In genomic region chr20:15199698-15200097, GRCh38 we compare ENCODE assay signal across 13 cellular contexts.
DNase-seq lines count a peak whose midpoint lies in the region; ATAC-seq, FAIRE-seq and TF ChIP-seq lines count a peak whose summit lies in the region.
"Had no signal": no experiment of that assay in that cellular context is flagged by ENCODE, and none has a peak within 500 bp of the region (broad histone marks: within the 10 kb centered on the region; RNA-seq: fewer than 3 reads in every experiment).

No MANE protein-coding gene starts in this region.

- DNase-seq in activated B cell treated with CpG ODN at 0.5 μM for 24 hours (no peak), SW 1271 (lab: John Stamatoyannopoulos, UW) (no peak), HTR-8/SVneo (ENCODE audit: insufficient read length, low spot score) (no peak), DMS53 (lab: John Stamatoyannopoulos, UW) (no peak), islet precursor cell (no peak)
- DNase-seq: activated naive CD8-positive, alpha-beta T cell treated with anti-CD3 and anti-CD28 coated beads, Interleukin-2, amount 10 ng/mL, durations not matched to agents 7 days and 5 days; CD8-positive, alpha-beta T cell; NCI-H2171 treated with DMSO at 0.1 percent for 48 hours; stimulated activated CD4-positive, alpha-beta T cell treated with anti-CD3 and anti-CD28 coated beads, Interleukin-4, amount 100 ng/mL, for 24 hours had no signal

- H3K36me3 Mint-ChIP-seq in activated B cell treated with CpG ODN at 0.5 μM for 24 hours (ENCODE audit: low read depth) = no peaks in the 10 kb centered on the region
- H3K36me3 Mint-ChIP-seq: activated naive CD8-positive, alpha-beta T cell treated with anti-CD3 and anti-CD28 coated beads, Interleukin-2, amount 10 ng/mL, durations not matched to agents 7 days and 5 days; CD8-positive, alpha-beta T cell had no signal

- peak overlapping the region; percentile 11 for H3K27ac Mint-ChIP-seq in activated B cell treated with CpG ODN at 0.5 μM for 24 hours
- H3K27ac Mint-ChIP-seq: activated naive CD8-positive, alpha-beta T cell treated with anti-CD3 and anti-CD28 coated beads, Interleukin-2, amount 10 ng/mL, durations not matched to agents 7 days and 5 days; CD8-positive, alpha-beta T cell had no signal

- POLR2A ChIA-PET in activated B cell treated with CpG ODN at 0.5 μM for 24 hours (lab: Charles Lee) = no interaction called here

- no peaks in the 10 kb centered on the region for H3K27me3 Mint-ChIP-seq in activated B cell treated with CpG ODN at 0.5 μM for 24 hours
- H3K27me3 Mint-ChIP-seq: activated naive CD8-positive, alpha-beta T cell treated with anti-CD3 and anti-CD28 coated beads, Interleukin-2, amount 10 ng/mL, durations not matched to agents 7 days and 5 days had no signal

- intact Hi-C loops in activated B cell treated with CpG ODN at 0.5 μM for 24 hours (cut with micrococcal nuclease) = loop anchor here (1.0 to 10.0 kb wide), 3 partner anchors 117 to 369 kb away; no protein-coding TSS in a partner anchor

- H3K4me3 Mint-ChIP-seq in activated B cell treated with CpG ODN at 0.5 μM for 24 hours = no peak overlapping the region
- H3K4me3 Mint-ChIP-seq: activated naive CD8-positive, alpha-beta T cell treated with anti-CD3 and anti-CD28 coated beads, Interleukin-2, amount 10 ng/mL, durations not matched to agents 7 days and 5 days; CD8-positive, alpha-beta T cell had no signal

- CTCF ChIA-PET in activated B cell treated with CpG ODN at 0.5 μM for 24 hours (lab: Charles Lee) = no interaction called here

- no peak for TF ChIP-seq CTCF in activated B cell treated with CpG ODN at 0.5 μM for 24 hours (IDR thresholded peaks at IDR 0.05)

- no peak for FAIRE-seq in HTR-8/SVneo (lab: Jason Lieb, UNC)
- FAIRE-seq: RCC 7860 had no signal

- H3K4me1 Mint-ChIP-seq in activated B cell treated with CpG ODN at 0.5 μM for 24 hours = peaks cover 31% of the 10 kb centered on the region
- H3K4me1 Mint-ChIP-seq: activated naive CD8-positive, alpha-beta T cell treated with anti-CD3 and anti-CD28 coated beads, Interleukin-2, amount 10 ng/mL, durations not matched to agents 7 days and 5 days had no signal

- ATAC-seq in GM18873 (IDR thresholded peaks at IDR 0.05; ENCODE audit: low FRiP score, unreplicated experiment) = peak; percentile 41
- ATAC-seq in GM21576 (IDR thresholded peaks at IDR 0.05; ENCODE audit: unreplicated experiment) = peak; percentile 52
- peak; percentile 47 for ATAC-seq in HG03064 (IDR thresholded peaks at IDR 0.05; ENCODE audit: low read depth, unreplicated experiment)
- no peak for ATAC-seq in activated B cell treated with CpG ODN at 0.5 μM for 24 hours (ENCODE audit: low read depth)
- ATAC-seq: CD8-positive, alpha-beta T cell had no signal

- H3K9me3 Mint-ChIP-seq in activated B cell treated with CpG ODN at 0.5 μM for 24 hours = peaks cover 2% of the 10 kb centered on the region
- H3K9me3 Mint-ChIP-seq: activated naive CD8-positive, alpha-beta T cell treated with anti-CD3 and anti-CD28 coated beads, Interleukin-2, amount 10 ng/mL, durations not matched to agents 7 days and 5 days had no signal
